Comparison of ENCODE assay signal across 2 cellular contexts in the genomic region with DNA sequence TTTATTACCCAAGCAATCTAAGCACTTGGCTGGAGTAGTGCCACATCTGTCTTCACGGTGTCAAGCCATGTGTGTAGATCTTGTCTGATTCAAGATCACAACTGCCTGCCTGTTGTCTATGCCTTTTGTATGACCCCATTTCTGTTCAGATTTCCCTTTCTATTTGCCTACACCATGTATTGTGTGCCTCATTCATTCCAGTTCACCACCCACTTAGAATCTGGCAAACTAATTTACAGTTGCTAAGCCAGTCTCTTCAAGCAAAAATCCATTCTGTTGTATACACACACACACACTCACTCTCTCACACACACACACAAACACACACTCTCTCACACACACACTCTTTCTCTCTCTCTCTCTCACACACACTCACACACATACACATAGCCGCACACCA.
TF ChIP-seq lines count a peak whose summit lies in the region.

No MANE protein-coding gene starts in this region.

TF ChIP-seq in GM12891, 5 proteins besides CTCF, POLR2A, EP300 and RAD21 (continued from another document):
- TF ChIP-seq PAX5 (IDR thresholded peaks at IDR 0.05; ENCODE audit: insufficient read depth, low read length, severe bottlenecking) = no peak

TF ChIP-seq in WTC11, 78 proteins besides CTCF, POLR2A, EP300 and RAD21 (continued from another document):
- TF ChIP-seq, protein P1, sequence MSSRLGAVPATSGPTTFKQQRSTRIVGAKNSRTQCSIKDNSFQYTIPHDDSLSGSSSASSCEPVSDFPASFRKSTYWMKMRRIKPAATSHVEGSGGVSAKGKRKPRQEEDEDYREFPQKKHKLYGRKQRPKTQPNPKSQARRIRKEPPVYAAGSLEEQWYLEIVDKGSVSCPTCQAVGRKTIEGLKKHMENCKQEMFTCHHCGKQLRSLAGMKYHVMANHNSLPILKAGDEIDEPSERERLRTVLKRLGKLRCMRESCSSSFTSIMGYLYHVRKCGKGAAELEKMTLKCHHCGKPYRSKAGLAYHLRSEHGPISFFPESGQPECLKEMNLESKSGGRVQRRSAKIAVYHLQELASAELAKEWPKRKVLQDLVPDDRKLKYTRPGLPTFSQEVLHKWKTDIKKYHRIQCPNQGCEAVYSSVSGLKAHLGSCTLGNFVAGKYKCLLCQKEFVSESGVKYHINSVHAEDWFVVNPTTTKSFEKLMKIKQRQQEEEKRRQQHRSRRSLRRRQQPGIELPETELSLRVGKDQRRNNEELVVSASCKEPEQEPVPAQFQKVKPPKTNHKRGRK (CRISPR knock-in tag; IDR thresholded peaks at IDR 0.05; ENCODE audit: borderline replicate concordance) = no peak
- TF ChIP-seq GABPB1 (CRISPR knock-in tag; IDR thresholded peaks at IDR 0.05) (no peak), KAT7 (CRISPR knock-in tag; IDR thresholded peaks at IDR 0.05; ENCODE audit: borderline replicate concordance) (no peak), CBFB (CRISPR knock-in tag; IDR thresholded peaks at IDR 0.05; ENCODE audit: low read depth) (no peak), SOX15 (CRISPR knock-in tag; IDR thresholded peaks at IDR 0.05) (no peak), ESRRA (CRISPR knock-in tag; IDR thresholded peaks at IDR 0.05; ENCODE audit: borderline replicate concordance) (no peak)
- TF ChIP-seq, protein P2, sequence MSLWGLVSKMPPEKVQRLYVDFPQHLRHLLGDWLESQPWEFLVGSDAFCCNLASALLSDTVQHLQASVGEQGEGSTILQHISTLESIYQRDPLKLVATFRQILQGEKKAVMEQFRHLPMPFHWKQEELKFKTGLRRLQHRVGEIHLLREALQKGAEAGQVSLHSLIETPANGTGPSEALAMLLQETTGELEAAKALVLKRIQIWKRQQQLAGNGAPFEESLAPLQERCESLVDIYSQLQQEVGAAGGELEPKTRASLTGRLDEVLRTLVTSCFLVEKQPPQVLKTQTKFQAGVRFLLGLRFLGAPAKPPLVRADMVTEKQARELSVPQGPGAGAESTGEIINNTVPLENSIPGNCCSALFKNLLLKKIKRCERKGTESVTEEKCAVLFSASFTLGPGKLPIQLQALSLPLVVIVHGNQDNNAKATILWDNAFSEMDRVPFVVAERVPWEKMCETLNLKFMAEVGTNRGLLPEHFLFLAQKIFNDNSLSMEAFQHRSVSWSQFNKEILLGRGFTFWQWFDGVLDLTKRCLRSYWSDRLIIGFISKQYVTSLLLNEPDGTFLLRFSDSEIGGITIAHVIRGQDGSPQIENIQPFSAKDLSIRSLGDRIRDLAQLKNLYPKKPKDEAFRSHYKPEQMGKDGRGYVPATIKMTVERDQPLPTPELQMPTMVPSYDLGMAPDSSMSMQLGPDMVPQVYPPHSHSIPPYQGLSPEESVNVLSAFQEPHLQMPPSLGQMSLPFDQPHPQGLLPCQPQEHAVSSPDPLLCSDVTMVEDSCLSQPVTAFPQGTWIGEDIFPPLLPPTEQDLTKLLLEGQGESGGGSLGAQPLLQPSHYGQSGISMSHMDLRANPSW (CRISPR knock-in tag; conservative IDR thresholded peaks at IDR 0.05; ENCODE audit: low read depth) = no peak
- TF ChIP-seq, protein P3, sequence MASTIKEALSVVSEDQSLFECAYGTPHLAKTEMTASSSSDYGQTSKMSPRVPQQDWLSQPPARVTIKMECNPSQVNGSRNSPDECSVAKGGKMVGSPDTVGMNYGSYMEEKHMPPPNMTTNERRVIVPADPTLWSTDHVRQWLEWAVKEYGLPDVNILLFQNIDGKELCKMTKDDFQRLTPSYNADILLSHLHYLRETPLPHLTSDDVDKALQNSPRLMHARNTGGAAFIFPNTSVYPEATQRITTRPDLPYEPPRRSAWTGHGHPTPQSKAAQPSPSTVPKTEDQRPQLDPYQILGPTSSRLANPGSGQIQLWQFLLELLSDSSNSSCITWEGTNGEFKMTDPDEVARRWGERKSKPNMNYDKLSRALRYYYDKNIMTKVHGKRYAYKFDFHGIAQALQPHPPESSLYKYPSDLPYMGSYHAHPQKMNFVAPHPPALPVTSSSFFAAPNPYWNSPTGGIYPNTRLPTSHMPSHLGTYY (CRISPR knock-in tag; IDR thresholded peaks at IDR 0.05) = no peak
TF ChIP-seq in WTC11: peak in this region for 0.
